Comparison of ENCODE assay signal across 1 cellular context in the genomic region with DNA sequence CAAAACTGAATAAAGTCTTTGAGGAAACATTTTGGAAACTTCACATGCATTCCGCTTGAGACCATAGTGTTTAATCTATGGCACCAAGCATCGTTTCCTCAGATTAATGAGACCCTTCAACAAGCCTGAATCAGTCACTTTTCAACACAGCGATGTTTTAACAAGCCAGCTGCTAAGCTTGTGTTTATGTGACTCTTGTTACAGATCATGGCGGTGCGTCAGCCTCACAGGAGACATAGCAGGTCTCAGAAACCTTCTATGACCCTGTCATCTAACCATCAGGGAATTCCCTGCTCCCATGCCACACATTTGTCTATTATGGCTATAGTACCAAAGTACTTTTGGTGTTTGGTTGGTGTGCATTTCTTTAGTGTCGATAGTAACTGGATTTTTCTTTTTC.
TF ChIP-seq lines count a peak whose summit lies in the region.

No MANE protein-coding gene starts in this region.

TF ChIP-seq in HepG2, 621 proteins besides CTCF, POLR2A, EP300 and RAD21 (continued from another document):
- TF ChIP-seq ZNF556 (CRISPR knock-in tag; IDR thresholded peaks at IDR 0.05; ENCODE audit: borderline replicate concordance), result no peak
- no peak for TF ChIP-seq ZNF75D (CRISPR knock-in tag; IDR thresholded peaks at IDR 0.05; ENCODE audit: borderline replicate concordance)
- no peak for TF ChIP-seq MAFG (CRISPR knock-in tag; IDR thresholded peaks at IDR 0.05)
- TF ChIP-seq MAF1 (CRISPR knock-in tag; IDR thresholded peaks at IDR 0.05; ENCODE audit: borderline replicate concordance), result no peak
- TF ChIP-seq, protein P1, sequence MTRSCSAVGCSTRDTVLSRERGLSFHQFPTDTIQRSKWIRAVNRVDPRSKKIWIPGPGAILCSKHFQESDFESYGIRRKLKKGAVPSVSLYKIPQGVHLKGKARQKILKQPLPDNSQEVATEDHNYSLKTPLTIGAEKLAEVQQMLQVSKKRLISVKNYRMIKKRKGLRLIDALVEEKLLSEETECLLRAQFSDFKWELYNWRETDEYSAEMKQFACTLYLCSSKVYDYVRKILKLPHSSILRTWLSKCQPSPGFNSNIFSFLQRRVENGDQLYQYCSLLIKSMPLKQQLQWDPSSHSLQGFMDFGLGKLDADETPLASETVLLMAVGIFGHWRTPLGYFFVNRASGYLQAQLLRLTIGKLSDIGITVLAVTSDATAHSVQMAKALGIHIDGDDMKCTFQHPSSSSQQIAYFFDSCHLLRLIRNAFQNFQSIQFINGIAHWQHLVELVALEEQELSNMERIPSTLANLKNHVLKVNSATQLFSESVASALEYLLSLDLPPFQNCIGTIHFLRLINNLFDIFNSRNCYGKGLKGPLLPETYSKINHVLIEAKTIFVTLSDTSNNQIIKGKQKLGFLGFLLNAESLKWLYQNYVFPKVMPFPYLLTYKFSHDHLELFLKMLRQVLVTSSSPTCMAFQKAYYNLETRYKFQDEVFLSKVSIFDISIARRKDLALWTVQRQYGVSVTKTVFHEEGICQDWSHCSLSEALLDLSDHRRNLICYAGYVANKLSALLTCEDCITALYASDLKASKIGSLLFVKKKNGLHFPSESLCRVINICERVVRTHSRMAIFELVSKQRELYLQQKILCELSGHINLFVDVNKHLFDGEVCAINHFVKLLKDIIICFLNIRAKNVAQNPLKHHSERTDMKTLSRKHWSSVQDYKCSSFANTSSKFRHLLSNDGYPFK (CRISPR knock-in tag; IDR thresholded peaks at IDR 0.05; ENCODE audit: borderline replicate concordance), result no peak
- no peak for TF ChIP-seq ZNF34 (CRISPR knock-in tag; IDR thresholded peaks at IDR 0.05; ENCODE audit: borderline replicate concordance)
- TF ChIP-seq GABPB1 (CRISPR knock-in tag; IDR thresholded peaks at IDR 0.05), result no peak
- TF ChIP-seq ZNF607 (CRISPR knock-in tag; IDR thresholded peaks at IDR 0.05; ENCODE audit: borderline replicate concordance), result no peak
- TF ChIP-seq FOXA1 (IDR thresholded peaks at IDR 0.05), result no peak
- TF ChIP-seq FOXA1 (CRISPR knock-in tag; IDR thresholded peaks at IDR 0.05), result no peak
TF ChIP-seq in HepG2: peak in this region for 0.
